Comparison of ENCODE assay signal across 1 cellular context in the genomic region with DNA sequence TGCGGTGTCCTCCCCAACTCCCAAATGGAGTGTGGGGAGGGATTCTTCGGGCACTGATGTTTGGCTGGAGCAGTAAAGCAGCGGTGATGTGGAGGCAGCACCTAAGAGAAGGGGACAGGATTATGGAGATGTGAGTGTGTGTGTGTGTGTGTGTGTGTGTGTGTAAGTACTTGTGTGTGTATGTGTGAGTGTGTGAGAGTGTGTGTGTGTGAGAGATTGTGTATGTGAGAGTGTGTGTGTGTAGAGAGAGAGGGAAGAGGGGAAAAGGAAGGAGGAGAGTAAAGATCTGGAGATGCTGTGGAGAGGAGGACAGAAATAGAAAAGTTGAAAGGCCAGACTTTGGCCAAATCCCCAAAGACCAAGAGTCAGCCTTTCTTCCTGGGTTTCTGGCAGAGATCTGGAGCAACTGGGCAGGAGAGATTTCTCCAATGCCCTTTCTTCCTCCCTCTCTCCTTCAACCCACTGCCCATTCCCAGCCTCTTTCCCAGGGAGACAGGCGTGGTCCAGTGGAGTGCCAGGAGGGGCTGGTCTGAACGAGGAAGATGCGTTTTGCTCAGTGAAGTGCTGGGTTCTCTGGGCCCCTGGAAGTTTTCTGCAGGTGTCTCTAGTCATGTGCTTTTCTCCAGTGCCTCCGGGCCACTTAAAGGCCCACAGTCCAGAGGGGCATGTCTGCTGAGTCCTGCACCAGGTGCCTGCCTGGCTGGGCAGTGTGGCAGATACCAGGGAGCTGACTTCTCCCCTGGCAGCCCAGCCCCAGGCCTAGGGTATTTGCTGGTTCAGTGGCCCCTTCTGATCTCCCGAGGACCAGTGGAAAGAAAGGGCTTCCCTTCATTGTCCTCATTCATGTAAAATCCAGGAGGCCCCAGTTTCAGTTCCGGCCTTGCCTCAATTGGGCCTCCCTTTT.
TF ChIP-seq lines count a peak whose summit lies in the region.

No MANE protein-coding gene starts in this region.

TF ChIP-seq in K562, 482 proteins besides CTCF, POLR2A, EP300 and RAD21 (continued from another document):
- TF ChIP-seq E2F6 (IDR thresholded peaks at IDR 0.05; ENCODE audit: borderline replicate concordance in 1 of 2, extremely low read depth in 1 of 2, insufficient read depth in 1 of 2, insufficient read length in 1 of 2, low read depth in 1 of 2, low read length in 1 of 2, poor library complexity in 1 of 2, severe bottlenecking in 1 of 2): no peak
- no peak for TF ChIP-seq PHF21A (IDR thresholded peaks at IDR 0.05; ENCODE audit: borderline replicate concordance, low read depth)
- TF ChIP-seq, protein P1, sequence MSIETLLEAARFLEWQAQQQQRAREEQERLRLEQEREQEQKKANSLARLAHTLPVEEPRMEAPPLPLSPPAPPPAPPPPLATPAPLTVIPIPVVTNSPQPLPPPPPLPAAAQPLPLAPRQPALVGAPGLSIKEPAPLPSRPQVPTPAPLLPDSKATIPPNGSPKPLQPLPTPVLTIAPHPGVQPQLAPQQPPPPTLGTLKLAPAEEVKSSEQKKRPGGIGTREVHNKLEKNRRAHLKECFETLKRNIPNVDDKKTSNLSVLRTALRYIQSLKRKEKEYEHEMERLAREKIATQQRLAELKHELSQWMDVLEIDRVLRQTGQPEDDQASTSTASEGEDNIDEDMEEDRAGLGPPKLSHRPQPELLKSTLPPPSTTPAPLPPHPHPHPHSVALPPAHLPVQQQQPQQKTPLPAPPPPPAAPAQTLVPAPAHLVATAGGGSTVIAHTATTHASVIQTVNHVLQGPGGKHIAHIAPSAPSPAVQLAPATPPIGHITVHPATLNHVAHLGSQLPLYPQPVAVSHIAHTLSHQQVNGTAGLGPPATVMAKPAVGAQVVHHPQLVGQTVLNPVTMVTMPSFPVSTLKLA (conservative IDR thresholded peaks at IDR 0.05): no peak
- no peak for TF ChIP-seq CBX1 (IDR thresholded peaks at IDR 0.05; ENCODE audit: low read depth)
- TF ChIP-seq ZC3H8 (IDR thresholded peaks at IDR 0.05): no peak
- TF ChIP-seq U2AF1 (optimal IDR thresholded peaks at IDR 0.05; ENCODE audit: low read depth, low read length): no peak
- TF ChIP-seq SUPT5H (IDR thresholded peaks at IDR 0.05): peak; percentile 38; the same call in 1 of the 2 replicates
- TF ChIP-seq DMBX1 (CRISPR knock-in tag; IDR thresholded peaks at IDR 0.05; ENCODE audit: borderline replicate concordance): no peak
